Comparison of ENCODE assay signal across 1 cellular context in the genomic region with DNA sequence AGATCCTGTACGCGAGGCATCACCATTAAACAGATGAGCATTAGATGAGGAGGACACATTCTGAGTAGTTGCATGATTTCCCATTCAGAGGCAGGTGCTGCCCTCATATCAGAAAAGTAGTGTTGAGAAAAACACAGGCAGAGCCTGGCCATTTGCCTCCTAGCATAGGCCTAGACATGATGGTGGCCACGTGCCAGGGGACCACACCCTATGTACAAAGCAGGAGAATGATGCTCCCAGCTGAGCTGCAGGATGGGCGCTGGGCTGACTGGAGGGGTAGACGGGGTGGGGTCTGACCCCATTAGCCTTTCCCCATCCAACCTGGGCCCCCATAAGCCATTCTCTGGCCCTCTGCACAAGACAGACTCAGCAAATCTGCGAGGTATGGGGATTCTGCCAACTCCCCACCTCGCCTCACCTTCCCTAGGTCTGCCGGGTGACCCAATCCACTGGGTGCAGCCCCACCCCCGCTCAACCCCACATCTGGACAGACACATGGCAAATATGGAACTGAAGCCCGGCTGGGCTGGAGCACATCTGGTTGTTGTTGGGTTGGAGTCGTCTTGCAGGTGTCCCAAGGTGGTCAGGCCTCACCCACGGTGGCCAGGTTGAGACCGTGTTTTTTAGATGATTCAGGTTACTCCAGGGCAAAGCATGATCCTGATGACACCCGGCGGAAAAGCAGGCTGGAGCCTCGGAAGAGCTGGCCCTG.
TF ChIP-seq lines count a peak whose summit lies in the region.

No MANE protein-coding gene starts in this region.

TF ChIP-seq in HepG2, 621 proteins besides CTCF, POLR2A, EP300 and RAD21:
- TF ChIP-seq ZFY (CRISPR knock-in tag; IDR thresholded peaks at IDR 0.05) (no peak), ZNF24 (IDR thresholded peaks at IDR 0.05) (no peak), ZNF280B (CRISPR knock-in tag; IDR thresholded peaks at IDR 0.05; ENCODE audit: borderline replicate concordance) (no peak), RFXANK (CRISPR knock-in tag; IDR thresholded peaks at IDR 0.05) (no peak), SMYD3 (CRISPR knock-in tag; IDR thresholded peaks at IDR 0.05) (no peak), BCL3 (CRISPR knock-in tag; IDR thresholded peaks at IDR 0.05) (no peak), STAT5B (CRISPR knock-in tag; IDR thresholded peaks at IDR 0.05) (no peak), ZNF790 (CRISPR knock-in tag; IDR thresholded peaks at IDR 0.05; ENCODE audit: borderline replicate concordance) (no peak), EZH2 (conservative IDR thresholded peaks at IDR 0.05; ENCODE audit: low read depth, low read length) (no peak), ZNF20 (CRISPR knock-in tag; IDR thresholded peaks at IDR 0.05) (no peak), ZKSCAN1 (IDR thresholded peaks at IDR 0.05; ENCODE audit: low read length) (no peak), MAFK (conservative IDR thresholded peaks at IDR 0.05 in 1 of 2, IDR thresholded peaks at IDR 0.05 in 1 of 2; ENCODE audit: low read length in 2 of 2) (no peak), ZNF124 (CRISPR knock-in tag; IDR thresholded peaks at IDR 0.05) (no peak), ZFP37 (CRISPR knock-in tag; IDR thresholded peaks at IDR 0.05; ENCODE audit: borderline replicate concordance) (no peak), ZNF446 (CRISPR knock-in tag; IDR thresholded peaks at IDR 0.05) (no peak), ZNF7 (CRISPR knock-in tag; IDR thresholded peaks at IDR 0.05) (no peak), TRAFD1 (CRISPR knock-in tag; IDR thresholded peaks at IDR 0.05; ENCODE audit: borderline replicate concordance) (no peak), CBX2 (IDR thresholded peaks at IDR 0.05; ENCODE audit: low read depth, low read length) (no peak), CBX2 (CRISPR knock-in tag; IDR thresholded peaks at IDR 0.05; ENCODE audit: low read depth) (no peak), ZNF766 (CRISPR knock-in tag; IDR thresholded peaks at IDR 0.05; ENCODE audit: borderline replicate concordance) (no peak)
